In genomic region chr3:4981688-4982494, GRCh38 we compare ENCODE assay signal across 9 cellular contexts. TPM values are rescaled to one million over a fixed set of nuclear protein-coding genes. Genes with fewer than 3 reads are reported as not detected.
DNase-seq lines count a peak whose midpoint lies in the region; ATAC-seq, FAIRE-seq and TF ChIP-seq lines count a peak whose summit lies in the region.
"Had no signal": no experiment of that assay in that cellular context is flagged by ENCODE, and none has a peak within 500 bp of the region (broad histone marks: within the 10 kb centered on the region; RNA-seq: fewer than 3 reads in every experiment).

No MANE protein-coding gene starts in this region.

- H3K4me3 ChIP-seq in astrocyte of the cerebellum (ENCODE audit: low read depth, low read length) (peak overlapping the region; percentile 100), lung (peak overlapping the region; percentile 50)

- peaks cover 0 to 12% of the 10 kb centered on the region in 2 donors for H3K36me3 ChIP-seq in lung (ENCODE audit: control insufficient read depth in 2 of 2, insufficient read depth in 2 of 2, low read length in 2 of 2)

- no peak for ATAC-seq in lung (ENCODE audit: insufficient read depth, low FRiP score)

- no peaks in the 10 kb centered on the region for H3K27me3 ChIP-seq in lung (ENCODE audit: control insufficient read depth, insufficient read depth)

- 21 to 26% methylated on average over 8 of the region's 8 CpGs for WGBS in lung, 2 donors

- DNase-seq in EH (ENCODE audit: low read depth): peak; percentile 75
- DNase-seq in M059J (ENCODE audit: low read depth): peak; percentile 76
- no peak for DNase-seq in astrocyte of the cerebellum (ENCODE audit: low read depth)
- DNase-seq in lung (ENCODE audit: low spot score): peak; percentile 45
- DNase-seq in urothelium cell line (ENCODE audit: low spot score): peak; percentile 45
- DNase-seq in HEK293T (ENCODE audit: extremely low spot score): no peak
- DNase-seq in foreskin melanocyte: no peak
- DNase-seq in NCI-H146 treated with DMSO at 0.1 percent for 48 hours (lab: John Stamatoyannopoulos, UW; ENCODE audit: unreplicated experiment): no peak

- TF ChIP-seq CTCF in astrocyte of the cerebellum (IDR thresholded peaks at IDR 0.05; ENCODE audit: low read depth, low read length, missing control alignments) (peak; percentile 52), lung (IDR thresholded peaks at IDR 0.05; ENCODE audit: control extremely low read depth, extremely low read depth) (no peak)

- POLR2A ChIA-PET in HEK293T (lab: Yijun Ruan, JAX): interaction anchor here (0.7 to 12.2 kb wide), 5 partner anchors 12 to 261 kb away, joined by 3 to 159 read pairs (median 21); no protein-coding TSS in a partner anchor

- no peak for FAIRE-seq in urothelium cell line (lab: Jason Lieb, UNC)
- FAIRE-seq: TTC549 had no signal

- in situ Hi-C loops in astrocyte of the cerebellum (cut with HindIII; ENCODE audit: low sequenced_read_pairs): no loop called here

- no peaks in the 10 kb centered on the region for H3K9me3 ChIP-seq in lung (ENCODE audit: control insufficient read depth in 2 of 2, insufficient read depth in 1 of 2, low read length in 1 of 2)

- H3K27ac ChIP-seq in lung (ENCODE audit: low read depth in 1 of 2, low read length in 1 of 2): peak overlapping the region; percentile 78 to 81

- CTCF ChIA-PET in HEK293T (lab: Yijun Ruan, JAX): interaction anchor here (0.6 to 1.3 kb wide), 4 partner anchors 58 to 263 kb away, joined by 3 to 7 read pairs (median 4); no protein-coding TSS in a partner anchor

- H3K4me1 ChIP-seq in lung (ENCODE audit: control insufficient read depth in 2 of 2, insufficient read depth in 2 of 2, low read length in 2 of 2): peaks cover 4 to 12% of the 10 kb centered on the region in 2 donors

TF ChIP-seq in HEK293T, 16 proteins besides CTCF, POLR2A, EP300 and RAD21:
- TF ChIP-seq BHLHE40 (IDR thresholded peaks at IDR 0.05; ENCODE audit: borderline replicate concordance) (no peak), ZNF384 (IDR thresholded peaks at IDR 0.05) (no peak), HDGF (IDR thresholded peaks at IDR 0.05; ENCODE audit: borderline replicate concordance) (no peak)

RNA-seq across cellular contexts. Expression of gene BHLHE40, which starts 2.7 kb away (rescaled TPM):
- 39.0 and 41.3 TPM in 2 replicates for total RNA-seq in M059J (2014; rRNA removed; shearing (Covaris generic))
- total RNA-seq in lung: 100 to 1,000 TPM in 1 of 2 donors, 10 to 100 TPM in 1; 84.4 to 204 TPM
- polyA plus RNA-seq in lung: 10 to 100 TPM; 28.5 to 92.5 TPM

Comparison
In these comparisons a context has a peak if more than half of its experiments do, and no peak if none do; other contexts are left out.
1. DNase-seq: peak in EH (single experiment), M059J (single experiment), lung (single experiment) and urothelium cell line (single experiment); none in astrocyte of the cerebellum (single experiment), HEK293T (single experiment), foreskin melanocyte (single experiment) and NCI-H146 treated with DMSO at 0.1 percent for 48 hours (single experiment).